In genomic region chr2:68074050-68074449, GRCh38 we compare ENCODE assay signal across 27 cellular contexts.
"Had no signal": no experiment of that assay in that cellular context is flagged by ENCODE, and none has a peak within 500 bp of the region (broad histone marks: within the 10 kb centered on the region; RNA-seq: fewer than 3 reads in every experiment).

No MANE protein-coding gene starts in this region.

- H3K9me3 ChIP-seq: stomach, suprapubic skin, testis, thoracic aorta, thyroid gland, tibial artery, tibial nerve, transverse colon, upper lobe of left lung, upper lobe of right lung, uterus, vagina had no signal

- FAIRE-seq: urothelium cell line had no signal

- H3K27me3 ChIP-seq: stomach, suprapubic skin, testis, thyroid gland, tibial artery, tibial nerve, transverse colon, upper lobe of left lung, upper lobe of right lung, uterus, vagina had no signal

- H3K4me1 ChIP-seq: stomach, suprapubic skin, testis, thyroid gland, tibial artery, tibial nerve, transverse colon, upper lobe of left lung, upper lobe of right lung, uterus, vagina had no signal

- ATAC-seq: stimulated activated effector memory CD8-positive, alpha-beta T cell treated with anti-CD3 and anti-CD28 coated beads, Interleukin-12 subunit alpha, Interleukin-12 subunit beta, amount 100 ng/mL, for 72 hours; stimulated activated memory B cell treated with anti-CD40 and anti-IgM and Interleukin-4, amounts not matched to agents 10 μg/mL and 1 μg/mL and 100 μg/mL, for 72 hours; stimulated activated naive B cell treated with anti-CD40 and anti-IgM and Interleukin-4, amounts not matched to agents 10 μg/mL and 1 μg/mL and 100 μg/mL, for 72 hours; stimulated activated naive CD8-positive, alpha-beta T cell treated with anti-CD3 and anti-CD28 coated beads, Interleukin-15, amount 100 ng/mL, for 72 hours; stimulated activated naive CD8-positive, alpha-beta T cell treated with anti-CD3 and anti-CD28 coated beads, Interleukin-15, Interleukin-2, amounts not matched to agents 100 U/mL and 50 U/mL, for 24 hours; upper lobe of right lung had no signal

- H3K36me3 ChIP-seq: stomach, suprapubic skin, thoracic aorta, thyroid gland, tibial artery, tibial nerve, transverse colon, upper lobe of left lung, upper lobe of right lung, uterus, vagina had no signal

- H3K4me3 ChIP-seq: stomach, suprapubic skin, testis, thoracic aorta, thyroid gland, tibial artery, tibial nerve, transverse colon, upper lobe of left lung, upper lobe of right lung, uterus, vagina had no signal

- DNase-seq: stimulated activated CD4-positive, alpha-beta T cell treated with anti-CD3 and anti-CD28 coated beads, Interleukin-2, amount 100 ng/mL, for 48 hours; stimulated activated CD4-positive, alpha-beta T cell treated with anti-CD3 and anti-CD28 coated beads, Interleukin-4, amount 100 ng/mL, for 1 hour; stimulated activated CD4-positive, alpha-beta T cell treated with anti-CD3 and anti-CD28 coated beads, Interleukin-4, amount 100 ng/mL, for 24 hours; stimulated activated CD4-positive, alpha-beta T cell treated with anti-CD3 and anti-CD28 coated beads, Interleukin-4, amount 100 ng/mL, for 4 hours; stimulated activated CD8-positive, alpha-beta memory T cell treated with anti-CD3 and anti-CD28 coated beads, Interleukin-4, amount 100 ng/mL, for 48 hours; stimulated activated naive B cell treated with anti-CD40 and anti-IgM and Interleukin-4, amounts not matched to agents 10 μg/mL and 1 μg/mL and 100 μg/mL, for 72 hours; stimulated activated naive CD4-positive, alpha-beta T cell; stimulated activated naive CD4-positive, alpha-beta T cell treated with Interleukin-2 at 50 U/mL for 16 hours; stimulated activated naive CD8-positive, alpha-beta T cell treated with anti-CD3 and anti-CD28 coated beads, Interleukin-15, amount 100 ng/mL, for 72 hours; stimulated activated naive CD8-positive, alpha-beta T cell treated with anti-CD3 and anti-CD28 coated beads, Interleukin-15, Interleukin-2, amounts not matched to agents 100 U/mL and 50 U/mL, for 24 hours; stomach; substantia nigra; testis; thyroid gland; tibial artery; transverse colon; trophoblast cell; upper lobe of left lung; upper lobe of right lung; uterus had no signal

- H3K27ac ChIP-seq: stomach, suprapubic skin, testis, thoracic aorta, thyroid gland, tibial artery, tibial nerve, transverse colon, upper lobe of left lung, upper lobe of right lung, uterus, vagina had no signal
